19 cellular contexts compared by ENCODE assay signal in the genomic region with DNA sequence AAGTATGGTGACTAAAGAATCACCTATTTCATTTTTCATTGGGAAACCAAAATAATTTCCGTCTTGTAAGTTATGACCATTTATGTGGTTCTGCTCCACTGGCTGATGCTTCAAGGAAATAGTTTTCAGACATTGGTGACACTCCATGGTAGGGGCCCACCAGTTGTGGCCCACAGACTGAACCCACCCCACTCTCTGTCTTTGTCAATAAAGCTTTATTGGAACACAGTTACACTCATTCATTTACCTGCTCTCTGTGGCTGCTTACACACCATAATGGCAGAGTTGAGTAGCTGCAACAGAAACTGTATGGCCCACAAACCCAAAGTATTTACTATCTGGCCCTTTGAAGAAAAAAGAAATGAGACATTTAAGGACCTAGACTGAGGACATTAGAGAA.
DNase-seq lines count a peak whose midpoint lies in the region; ATAC-seq, FAIRE-seq and TF ChIP-seq lines count a peak whose summit lies in the region.
"Had no signal": no experiment of that assay in that cellular context is flagged by ENCODE, and none has a peak within 500 bp of the region (broad histone marks: within the 10 kb centered on the region; RNA-seq: fewer than 3 reads in every experiment).

No MANE protein-coding gene starts in this region.

- ATAC-seq in GM23338 (no peak), K562 (no peak)
- no peak for ATAC-seq in naive thymus-derived CD4-positive, alpha-beta T cell
- ATAC-seq: A549; CD8-positive, alpha-beta T cell had no signal

- peaks cover 5% of the 10 kb centered on the region for H3K27me3 Mint-ChIP-seq in GM23338 (ENCODE audit: insufficient read depth, low read depth, poor library complexity)
- no peaks in the 10 kb centered on the region for H3K27me3 Mint-ChIP-seq in neural crest cell (ENCODE audit: low read depth)
- peaks cover 0 to 10% (median 5%) of the 10 kb centered on the region in 5 donors for H3K27me3 Mint-ChIP-seq in naive thymus-derived CD4-positive, alpha-beta T cell

- H3K4me1 ChIP-seq in GM23338 (ENCODE audit: insufficient read depth) (peaks cover 11% of the 10 kb centered on the region), HEK293 (ENCODE audit: control insufficient read depth, insufficient read depth, low read length) (peaks cover 14% of the 10 kb centered on the region), K562 (replicated peaks in 1 of 2; ENCODE audit: control insufficient read depth in 2 of 2, insufficient read depth in 2 of 2, low read length in 2 of 2) (peaks cover 0 to 5% of the 10 kb centered on the region in 2 experiments; a peak in 2 of 5 replicates), GM23248 (ENCODE audit: insufficient read depth) (no peaks in the 10 kb centered on the region)
- no peaks in the 10 kb centered on the region for H3K4me1 ChIP-seq in naive thymus-derived CD4-positive, alpha-beta T cell (ENCODE audit: control insufficient read depth in 2 of 2, insufficient read depth in 2 of 2, low read length in 2 of 2)
- H3K4me1 ChIP-seq: A549, BE2C had no signal

- in situ Hi-C loops in K562 (cut with MboI) (no loop called here), GM23248 (cut with MboI) (no loop called here)

- H3K9me3 ChIP-seq in HEK293 (ENCODE audit: control insufficient read depth, insufficient read depth, low read depth, low read length) (no peaks in the 10 kb centered on the region), K562 (replicated peaks; ENCODE audit: control insufficient read depth, insufficient read depth, low read depth, low read length) (no peaks in the 10 kb centered on the region), GM23248 (ENCODE audit: low read depth) (no peaks in the 10 kb centered on the region)
- no peaks in the 10 kb centered on the region for H3K9me3 ChIP-seq in naive thymus-derived CD4-positive, alpha-beta T cell (ENCODE audit: control insufficient read depth in 2 of 3, low read length in 3 of 3)
- H3K9me3 ChIP-seq: A549, BE2C had no signal

- TF ChIP-seq EP300 in K562 (IDR thresholded peaks at IDR 0.05; ENCODE audit: low read length): no peak

- H3K27ac ChIP-seq in GM23338 (ENCODE audit: low read depth): no peak overlapping the region
- no peak overlapping the region for H3K27ac ChIP-seq in HEK293 (ENCODE audit: extremely low read depth, low read depth, low read length)
- H3K27ac ChIP-seq in K562 (ENCODE audit: extremely low read depth, low read depth, low read length): no peak overlapping the region
- H3K27ac ChIP-seq in naive thymus-derived CD4-positive, alpha-beta T cell (ENCODE audit: low read depth, low read length): no peak overlapping the region
- no peak overlapping the region for H3K27ac ChIP-seq in GM23248
- H3K27ac ChIP-seq: A549 had no signal

- H3K79me2 ChIP-seq in GM23338 (replicated peaks; ENCODE audit: insufficient read depth) (no peaks in the 10 kb centered on the region), K562 (ENCODE audit: control insufficient read depth, insufficient read depth, low read length) (no peaks in the 10 kb centered on the region), GM23248 (ENCODE audit: insufficient read depth) (no peaks in the 10 kb centered on the region)

- no peak for TF ChIP-seq RAD21 in K562 (CRISPR knock-in tag; conservative IDR thresholded peaks at IDR 0.05 in 1 of 2, IDR thresholded peaks at IDR 0.05 in 1 of 2)

- no peaks in the 10 kb centered on the region for H3F3A ChIP-seq in GM23338 (replicated peaks; ENCODE audit: low read depth)
- no peaks in the 10 kb centered on the region for H3F3A ChIP-seq in GM23248 (ENCODE audit: insufficient read depth)

- TF ChIP-seq CTCF in GM23338 (conservative IDR thresholded peaks at IDR 0.05; ENCODE audit: low read depth in 2 of 2) (no peak), HEK293 (tag by site-specific recombination; IDR thresholded peaks at IDR 0.05) (no peak), K562 (IDR thresholded peaks at IDR 0.05 in 2 of 3, conservative IDR thresholded peaks at IDR 0.05 in 1 of 3; ENCODE audit: insufficient read depth in 2 of 3, low read depth in 1 of 3, low read length in 3 of 3) (no peak), neural crest cell (conservative IDR thresholded peaks at IDR 0.05) (no peak)

- no TSS peak for BruUV-seq in K562 (replicated peaks; lab: Mats Ljungman, UMichigan)

- POLR2A ChIA-PET in HEK293 (lab: Yijun Ruan, JAX) (no interaction called here), K562 (lab: Yijun Ruan, JAX) (interaction anchor here (0.5 to 0.6 kb wide), 2 partner anchors 16 to 46 kb away, joined by 3 read pairs; no protein-coding TSS in a partner anchor)
- POLR2A ChIA-PET in naive thymus-derived CD4-positive, alpha-beta T cell (lab: Charles Lee): no interaction called here

- H3K4me3 ChIP-seq in GM23338: no peak overlapping the region
- no peak overlapping the region for H3K4me3 ChIP-seq in HEK293 (ENCODE audit: low read depth, low read length)
- H3K4me3 ChIP-seq in K562: no peak overlapping the region
- no peak overlapping the region for H3K4me3 ChIP-seq in naive thymus-derived CD4-positive, alpha-beta T cell (ENCODE audit: low read length)
- no peak overlapping the region for H3K4me3 ChIP-seq in GM23248
- H3K4me3 ChIP-seq: A549 had no signal

- intact Hi-C loops in K562 (cut with micrococcal nuclease): no loop called here
- intact Hi-C loops in naive thymus-derived CD4-positive, alpha-beta T cell (cut with micrococcal nuclease): no loop called here

- CTCF ChIA-PET in HEK293 (lab: Yijun Ruan, JAX) (interaction anchor here (0.6 kb wide), 1 partner anchor 11 kb away, joined by 4 read pairs; no protein-coding TSS in a partner anchor), K562 (lab: Yijun Ruan, JAX; ENCODE audit: low intra/inter-chr PET ratio) (no interaction called here)
- CTCF ChIA-PET in naive thymus-derived CD4-positive, alpha-beta T cell (lab: Charles Lee): no interaction called here

- H3K27me3 ChIP-seq in GM23338 (ENCODE audit: insufficient read depth) (no peaks in the 10 kb centered on the region), K562 (ENCODE audit: control insufficient read depth in 2 of 2, insufficient read depth in 2 of 2, low read length in 2 of 2) (no peaks in the 10 kb centered on the region; a peak in 2 of 5 replicates), GM23248 (replicated peaks; ENCODE audit: insufficient read depth) (peaks cover 15% of the 10 kb centered on the region)
- H3K27me3 ChIP-seq in naive thymus-derived CD4-positive, alpha-beta T cell (ENCODE audit: control insufficient read depth in 2 of 2, insufficient read depth in 2 of 2, low read length in 2 of 2): no peaks in the 10 kb centered on the region
- H3K27me3 ChIP-seq: BE2C had no signal

- H3K9ac ChIP-seq in K562 (ENCODE audit: insufficient read depth in 1 of 2, low read depth in 2 of 2, low read length in 2 of 2): no peak overlapping the region
- no peak overlapping the region for H3K9ac ChIP-seq in GM23248

- H3K9me2 ChIP-seq in GM23338 (ENCODE audit: insufficient read depth) (no peaks in the 10 kb centered on the region), GM23248 (ENCODE audit: insufficient read depth) (no peaks in the 10 kb centered on the region)

- H3K9me3 Mint-ChIP-seq in GM23338: peaks cover 5% of the 10 kb centered on the region
- H3K9me3 Mint-ChIP-seq in neural crest cell: no peaks in the 10 kb centered on the region
- H3K9me3 Mint-ChIP-seq in naive thymus-derived CD4-positive, alpha-beta T cell: peaks cover 0 to 8% (median 0%) of the 10 kb centered on the region in 11 donors

- no peak for TF ChIP-seq POLR2A in K562 (conservative IDR thresholded peaks at IDR 0.05)

- no peak for FAIRE-seq in K562 (lab: Jason Lieb, UNC)
- FAIRE-seq: A549, D721Med, G401.6, GM12892, H54 had no signal

- no peaks in the 10 kb centered on the region for H3K9me1 ChIP-seq in K562 (ENCODE audit: control insufficient read depth, insufficient read depth, low read length)

- H3K4me2 ChIP-seq in GM23338: no peak overlapping the region
- H3K4me2 ChIP-seq in K562 (ENCODE audit: insufficient read depth, low read length): no peak overlapping the region
- no peak overlapping the region for H3K4me2 ChIP-seq in GM23248 (ENCODE audit: unreplicated experiment)
- H3K4me2 ChIP-seq: A549 had no signal

- H3K36me3 ChIP-seq in GM23338 (ENCODE audit: insufficient read depth) (no peaks in the 10 kb centered on the region), HEK293 (ENCODE audit: control insufficient read depth in 2 of 2, insufficient read depth in 1 of 2, low read length in 2 of 2) (no peaks in the 10 kb centered on the region), K562 (ENCODE audit: control insufficient read depth, insufficient read depth, low read length) (no peaks in the 10 kb centered on the region), GM23248 (ENCODE audit: low read depth) (no peaks in the 10 kb centered on the region)
- H3K36me3 ChIP-seq in naive thymus-derived CD4-positive, alpha-beta T cell (ENCODE audit: control insufficient read depth in 2 of 3, insufficient read depth in 3 of 3, low read length in 3 of 3): no peaks in the 10 kb centered on the region
- H3K36me3 ChIP-seq: BE2C had no signal

- H3K27ac Mint-ChIP-seq in GM23338: peak overlapping the region; percentile 38; the same call in 1 of the 2 replicates
- peak overlapping the region; percentile 52 for H3K27ac Mint-ChIP-seq in neural crest cell (ENCODE audit: unreplicated experiment)
- H3K27ac Mint-ChIP-seq in naive thymus-derived CD4-positive, alpha-beta T cell: no peak overlapping the region
- H3K27ac Mint-ChIP-seq: CD8-positive, alpha-beta T cell had no signal

- no peaks in the 10 kb centered on the region for H4K20me1 ChIP-seq in GM23338 (replicated peaks; ENCODE audit: insufficient read depth)
- H4K20me1 ChIP-seq in K562 (replicated peaks; ENCODE audit: control insufficient read depth, insufficient read depth, low read length): no peaks in the 10 kb centered on the region
- no peaks in the 10 kb centered on the region for H4K20me1 ChIP-seq in GM23248 (ENCODE audit: insufficient read depth)

- H3K4me3 Mint-ChIP-seq in GM23338 (no peak overlapping the region), neural crest cell (no peak overlapping the region)
- no peak overlapping the region for H3K4me3 Mint-ChIP-seq in naive thymus-derived CD4-positive, alpha-beta T cell
- H3K4me3 Mint-ChIP-seq: CD14-positive monocyte; CD8-positive, alpha-beta T cell had no signal

- H3K4me1 Mint-ChIP-seq in GM23338 (peaks cover 19% of the 10 kb centered on the region), neural crest cell (peaks cover 11% of the 10 kb centered on the region)
- H3K4me1 Mint-ChIP-seq in naive thymus-derived CD4-positive, alpha-beta T cell: peaks cover 0 to 1% (median 0%) of the 10 kb centered on the region in 7 donors

- H2AFZ ChIP-seq in GM23338 (no peak overlapping the region), K562 (ENCODE audit: low read depth, low read length) (peak overlapping the region; percentile 52), GM23248 (no peak overlapping the region)

- no peak for DNase-seq in GM23338 (ENCODE audit: low spot score)
- no peak for DNase-seq in K562 (ENCODE audit: extremely low read depth in 1 of 4, low spot score in 3 of 4)
- no peak for DNase-seq in neural crest cell (ENCODE audit: low read depth, low spot score)
- no peak for DNase-seq in naive thymus-derived CD4-positive, alpha-beta T cell
- no peak for DNase-seq in GM23248
- no peak for DNase-seq in NOMO-1 treated with dmso at 0.1 percent for 144 hours (lab: John Stamatoyannopoulos, UW; ENCODE audit: unreplicated experiment)
- DNase-seq: BE2C; CD8-positive, alpha-beta T cell; COR-L47; DMS153; DMS79 treated with DMSO at 0.1 percent for 48 hours; EL had no signal

- WGBS in K562 (ENCODE audit: insufficient coverage, low coverage, missing lambda C conversion rate): 81% methylated on average over 1 of the region's 1 CpG
- WGBS in GM23248 (ENCODE audit: low coverage in 1 of 2, low lambda C conversion rate in 2 of 2, missing lambda C conversion rate in 2 of 2), 2 experiments: 88 to 91% methylated on average over 1 of the region's 1 CpG

- H3K36me3 Mint-ChIP-seq in GM23338 (ENCODE audit: low read depth) (peaks cover 10% of the 10 kb centered on the region), neural crest cell (ENCODE audit: low read depth) (no peaks in the 10 kb centered on the region)
- peaks cover 0 to 4% (median 0%) of the 10 kb centered on the region in 5 donors for H3K36me3 Mint-ChIP-seq in naive thymus-derived CD4-positive, alpha-beta T cell
- H3K36me3 Mint-ChIP-seq: CD14-positive monocyte; CD8-positive, alpha-beta T cell had no signal

Comparison
In these comparisons a context has a peak if more than half of its experiments do, and no peak if none do; other contexts are left out.
1. H3K27ac Mint-ChIP-seq: peak in GM23338 (single experiment) and neural crest cell (single experiment); none in naive thymus-derived CD4-positive, alpha-beta T cell (0 of 9).